7 cellular contexts compared by ENCODE assay signal in the genomic region with DNA sequence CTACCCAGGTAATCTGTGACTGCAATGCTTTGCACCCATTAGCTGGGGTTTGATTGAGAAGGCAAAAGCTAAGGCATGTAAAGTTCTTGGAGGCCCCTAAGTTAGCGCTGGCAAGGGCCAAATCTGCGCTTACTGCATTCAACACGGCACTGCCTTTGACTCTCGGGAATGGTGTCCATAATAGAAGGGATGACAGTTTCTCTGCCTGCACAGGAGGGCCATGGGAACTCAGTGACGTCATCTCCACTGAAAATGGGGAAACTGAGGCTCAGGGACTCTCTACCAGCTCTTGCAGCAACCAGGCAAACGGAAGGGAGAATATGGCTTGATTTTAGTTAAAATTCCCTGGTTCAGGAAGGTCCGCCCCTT. TPM values are rescaled to one million over a fixed set of nuclear protein-coding genes. Genes with fewer than 3 reads are reported as not detected.
DNase-seq lines count a peak whose midpoint lies in the region; ATAC-seq, FAIRE-seq and TF ChIP-seq lines count a peak whose summit lies in the region.

No MANE protein-coding gene starts in this region.

- FAIRE-seq in RCC 7860 (lab: Jason Lieb, UNC) = no peak

- peak overlapping the region; percentile 93 for H3K27ac ChIP-seq in substantia nigra (ENCODE audit: low read depth, low read length, poor library complexity, severe bottlenecking)

- H3K36me3 Mint-ChIP-seq in activated T-helper 2 cell treated with anti-CD3 and anti-CD28 coated beads, Interferon-gamma antibody, Interleukin-2, Interleukin-4, amounts not matched to agents 10 μg/mL and 5 μg/mL and 100 μg/mL, durations not matched to agents 14 hours and 24 hours and 36 hours (ENCODE audit: low read depth) = peaks cover 16% of the 10 kb centered on the region

- no peaks in the 10 kb centered on the region for H3K9me3 Mint-ChIP-seq in activated T-helper 2 cell treated with anti-CD3 and anti-CD28 coated beads, Interferon-gamma antibody, Interleukin-2, Interleukin-4, amounts not matched to agents 10 μg/mL and 5 μg/mL and 100 μg/mL, durations not matched to agents 14 hours and 24 hours and 36 hours

- peak overlapping the region; percentile 91; the same call in 1 of the 2 replicates for H3K4me3 ChIP-seq in iPS-18c (ENCODE audit: insufficient read depth, low read depth, low read length)

- peak; percentile 3 for ATAC-seq in HG02884 (IDR thresholded peaks at IDR 0.05; ENCODE audit: unreplicated experiment)
- no peak for ATAC-seq in omental fat pad (ENCODE audit: low FRiP score)

- peaks cover 31% of the 10 kb centered on the region for H3K4me1 Mint-ChIP-seq in activated T-helper 2 cell treated with anti-CD3 and anti-CD28 coated beads, Interferon-gamma antibody, Interleukin-2, Interleukin-4, amounts not matched to agents 10 μg/mL and 5 μg/mL and 100 μg/mL, durations not matched to agents 14 hours and 24 hours and 36 hours (ENCODE audit: low read depth)

- H3K9me3 ChIP-seq in iPS-18c (ENCODE audit: control insufficient read depth, insufficient read depth, low read length) = no peaks in the 10 kb centered on the region

- peak overlapping the region; percentile 92 for H3K4me3 Mint-ChIP-seq in activated T-helper 2 cell treated with anti-CD3 and anti-CD28 coated beads, Interferon-gamma antibody, Interleukin-2, Interleukin-4, amounts not matched to agents 10 μg/mL and 5 μg/mL and 100 μg/mL, durations not matched to agents 14 hours and 24 hours and 36 hours (ENCODE audit: low read depth)

- peak overlapping the region; percentile 100 for H3K27ac Mint-ChIP-seq in activated T-helper 2 cell treated with anti-CD3 and anti-CD28 coated beads, Interferon-gamma antibody, Interleukin-2, Interleukin-4, amounts not matched to agents 10 μg/mL and 5 μg/mL and 100 μg/mL, durations not matched to agents 14 hours and 24 hours and 36 hours

- DNase-seq in activated T-helper 2 cell treated with anti-CD3 and anti-CD28 coated beads, Interferon-gamma antibody, Interleukin-2, Interleukin-4, amounts not matched to agents 10 μg/mL and 5 μg/mL and 100 μg/mL, durations not matched to agents 14 hours and 24 hours and 36 hours (ENCODE audit: low spot score) = no peak
- DNase-seq in substantia nigra (lab: John Stamatoyannopoulos, UW) = no peak
- DNase-seq in omental fat pad (ENCODE audit: low spot score) = no peak
- no peak for DNase-seq in NCI-H345 (lab: John Stamatoyannopoulos, UW)
- DNase-seq in RCC 7860 (ENCODE audit: low spot score) = no peak

- intact Hi-C loops in activated T-helper 2 cell treated with anti-CD3 and anti-CD28 coated beads, Interferon-gamma antibody, Interleukin-2, Interleukin-4, amounts not matched to agents 10 μg/mL and 5 μg/mL and 100 μg/mL, durations not matched to agents 14 hours and 24 hours and 36 hours (cut with micrococcal nuclease) = no loop called here

- TF ChIP-seq CTCF in omental fat pad (IDR thresholded peaks at IDR 0.05) = no peak

- no peaks in the 10 kb centered on the region for H3K27me3 Mint-ChIP-seq in activated T-helper 2 cell treated with anti-CD3 and anti-CD28 coated beads, Interferon-gamma antibody, Interleukin-2, Interleukin-4, amounts not matched to agents 10 μg/mL and 5 μg/mL and 100 μg/mL, durations not matched to agents 14 hours and 24 hours and 36 hours (ENCODE audit: low read depth)

RNA-seq across cellular contexts. Expression of a gene that starts 0.5 kb away (rescaled TPM):
- 4.7 and 4.8 TPM in 2 replicates for total RNA-seq in activated T-helper 2 cell treated with anti-CD3 and anti-CD28 coated beads, Interferon-gamma antibody, Interleukin-2, Interleukin-4, amounts not matched to agents 10 μg/mL and 5 μg/mL and 100 μg/mL, durations not matched to agents 14 hours and 24 hours and 36 hours
- total RNA-seq in omental fat pad = 1 to 10 TPM; 1.8 to 3.3 (median 2.0) TPM

RNA-seq across cellular contexts. Expression of a gene that starts 8.5 kb away (rescaled TPM):
- total RNA-seq in activated T-helper 2 cell treated with anti-CD3 and anti-CD28 coated beads, Interferon-gamma antibody, Interleukin-2, Interleukin-4, amounts not matched to agents 10 μg/mL and 5 μg/mL and 100 μg/mL, durations not matched to agents 14 hours and 24 hours and 36 hours = 7.7 and 8.3 TPM in 2 replicates
- total RNA-seq in omental fat pad = 1 to 10 TPM in 2 of 4 donors, under 1 TPM in 2; 0.46 to 2.0 (median 1.2) TPM

RNA-seq across cellular contexts. Expression of a gene that starts 13.7 kb away (rescaled TPM):
- total RNA-seq in activated T-helper 2 cell treated with anti-CD3 and anti-CD28 coated beads, Interferon-gamma antibody, Interleukin-2, Interleukin-4, amounts not matched to agents 10 μg/mL and 5 μg/mL and 100 μg/mL, durations not matched to agents 14 hours and 24 hours and 36 hours = 48.3 and 53.6 TPM in 2 replicates
- 1 to 10 TPM; 1.1 to 7.0 (median 2.9) TPM for total RNA-seq in omental fat pad

RNA-seq across cellular contexts. Expression of a gene that starts 20.3 kb away (rescaled TPM):
- 2.1 and 4.2 TPM in 2 replicates for total RNA-seq in activated T-helper 2 cell treated with anti-CD3 and anti-CD28 coated beads, Interferon-gamma antibody, Interleukin-2, Interleukin-4, amounts not matched to agents 10 μg/mL and 5 μg/mL and 100 μg/mL, durations not matched to agents 14 hours and 24 hours and 36 hours
- total RNA-seq in omental fat pad = not detected

RNA-seq across cellular contexts. Expression of a gene that starts 35.9 kb away (rescaled TPM):
- 29.8 and 35.8 TPM in 2 replicates for total RNA-seq in activated T-helper 2 cell treated with anti-CD3 and anti-CD28 coated beads, Interferon-gamma antibody, Interleukin-2, Interleukin-4, amounts not matched to agents 10 μg/mL and 5 μg/mL and 100 μg/mL, durations not matched to agents 14 hours and 24 hours and 36 hours
- total RNA-seq in omental fat pad = 1 to 10 TPM; 6.1 to 7.4 (median 6.5) TPM
